In the genomic region with DNA sequence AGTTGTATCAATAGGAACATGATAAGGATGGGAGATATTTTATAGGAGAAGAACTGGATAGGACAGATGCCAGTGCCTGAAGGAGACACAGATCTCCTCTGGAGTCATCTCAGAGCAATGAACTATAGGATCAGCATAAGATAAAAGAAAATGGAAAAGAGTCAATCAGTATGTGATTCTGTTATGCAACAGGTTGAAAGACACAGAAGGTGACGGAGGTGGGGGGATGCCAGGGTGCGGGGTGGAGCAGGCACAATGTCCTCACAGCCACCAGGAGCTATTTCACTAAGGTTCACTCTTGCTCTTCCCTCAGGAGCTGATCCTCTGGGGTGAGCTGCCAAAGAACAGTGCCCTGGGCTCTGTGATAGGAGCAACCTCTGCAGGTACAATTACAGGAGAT, we compare ENCODE assay signal across 2 cellular contexts.
TF ChIP-seq lines count a peak whose summit lies in the region.

No MANE protein-coding gene starts in this region.

TF ChIP-seq in GM23338, 12 proteins besides CTCF, POLR2A, EP300 and RAD21 (continued from another document):
- TF ChIP-seq, protein P1, sequence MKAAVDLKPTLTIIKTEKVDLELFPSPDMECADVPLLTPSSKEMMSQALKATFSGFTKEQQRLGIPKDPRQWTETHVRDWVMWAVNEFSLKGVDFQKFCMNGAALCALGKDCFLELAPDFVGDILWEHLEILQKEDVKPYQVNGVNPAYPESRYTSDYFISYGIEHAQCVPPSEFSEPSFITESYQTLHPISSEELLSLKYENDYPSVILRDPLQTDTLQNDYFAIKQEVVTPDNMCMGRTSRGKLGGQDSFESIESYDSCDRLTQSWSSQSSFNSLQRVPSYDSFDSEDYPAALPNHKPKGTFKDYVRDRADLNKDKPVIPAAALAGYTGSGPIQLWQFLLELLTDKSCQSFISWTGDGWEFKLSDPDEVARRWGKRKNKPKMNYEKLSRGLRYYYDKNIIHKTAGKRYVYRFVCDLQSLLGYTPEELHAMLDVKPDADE (IDR thresholded peaks at IDR 0.05) = no peak
- TF ChIP-seq JUNB (IDR thresholded peaks at IDR 0.05; ENCODE audit: unreplicated experiment) (no peak), CREB1 (CRISPR knock-in tag; IDR thresholded peaks at IDR 0.05; ENCODE audit: low read depth) (no peak), POLR2AphosphoS5 (IDR thresholded peaks at IDR 0.05; ENCODE audit: low read depth) (no peak), STAT1 (IDR thresholded peaks at IDR 0.05; ENCODE audit: unreplicated experiment) (no peak), NANOG (IDR thresholded peaks at IDR 0.05; ENCODE audit: borderline replicate concordance) (no peak), ZNF331 (CRISPR knock-in tag; IDR thresholded peaks at IDR 0.05; ENCODE audit: low read depth) (no peak), EZH2phosphoT487 (IDR thresholded peaks at IDR 0.05; ENCODE audit: unreplicated experiment) (no peak)
- TF ChIP-seq, protein P2, sequence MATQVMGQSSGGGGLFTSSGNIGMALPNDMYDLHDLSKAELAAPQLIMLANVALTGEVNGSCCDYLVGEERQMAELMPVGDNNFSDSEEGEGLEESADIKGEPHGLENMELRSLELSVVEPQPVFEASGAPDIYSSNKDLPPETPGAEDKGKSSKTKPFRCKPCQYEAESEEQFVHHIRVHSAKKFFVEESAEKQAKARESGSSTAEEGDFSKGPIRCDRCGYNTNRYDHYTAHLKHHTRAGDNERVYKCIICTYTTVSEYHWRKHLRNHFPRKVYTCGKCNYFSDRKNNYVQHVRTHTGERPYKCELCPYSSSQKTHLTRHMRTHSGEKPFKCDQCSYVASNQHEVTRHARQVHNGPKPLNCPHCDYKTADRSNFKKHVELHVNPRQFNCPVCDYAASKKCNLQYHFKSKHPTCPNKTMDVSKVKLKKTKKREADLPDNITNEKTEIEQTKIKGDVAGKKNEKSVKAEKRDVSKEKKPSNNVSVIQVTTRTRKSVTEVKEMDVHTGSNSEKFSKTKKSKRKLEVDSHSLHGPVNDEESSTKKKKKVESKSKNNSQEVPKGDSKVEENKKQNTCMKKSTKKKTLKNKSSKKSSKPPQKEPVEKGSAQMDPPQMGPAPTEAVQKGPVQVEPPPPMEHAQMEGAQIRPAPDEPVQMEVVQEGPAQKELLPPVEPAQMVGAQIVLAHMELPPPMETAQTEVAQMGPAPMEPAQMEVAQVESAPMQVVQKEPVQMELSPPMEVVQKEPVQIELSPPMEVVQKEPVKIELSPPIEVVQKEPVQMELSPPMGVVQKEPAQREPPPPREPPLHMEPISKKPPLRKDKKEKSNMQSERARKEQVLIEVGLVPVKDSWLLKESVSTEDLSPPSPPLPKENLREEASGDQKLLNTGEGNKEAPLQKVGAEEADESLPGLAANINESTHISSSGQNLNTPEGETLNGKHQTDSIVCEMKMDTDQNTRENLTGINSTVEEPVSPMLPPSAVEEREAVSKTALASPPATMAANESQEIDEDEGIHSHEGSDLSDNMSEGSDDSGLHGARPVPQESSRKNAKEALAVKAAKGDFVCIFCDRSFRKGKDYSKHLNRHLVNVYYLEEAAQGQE (IDR thresholded peaks at IDR 0.05; ENCODE audit: unreplicated experiment) = no peak
- TF ChIP-seq, protein P3, sequence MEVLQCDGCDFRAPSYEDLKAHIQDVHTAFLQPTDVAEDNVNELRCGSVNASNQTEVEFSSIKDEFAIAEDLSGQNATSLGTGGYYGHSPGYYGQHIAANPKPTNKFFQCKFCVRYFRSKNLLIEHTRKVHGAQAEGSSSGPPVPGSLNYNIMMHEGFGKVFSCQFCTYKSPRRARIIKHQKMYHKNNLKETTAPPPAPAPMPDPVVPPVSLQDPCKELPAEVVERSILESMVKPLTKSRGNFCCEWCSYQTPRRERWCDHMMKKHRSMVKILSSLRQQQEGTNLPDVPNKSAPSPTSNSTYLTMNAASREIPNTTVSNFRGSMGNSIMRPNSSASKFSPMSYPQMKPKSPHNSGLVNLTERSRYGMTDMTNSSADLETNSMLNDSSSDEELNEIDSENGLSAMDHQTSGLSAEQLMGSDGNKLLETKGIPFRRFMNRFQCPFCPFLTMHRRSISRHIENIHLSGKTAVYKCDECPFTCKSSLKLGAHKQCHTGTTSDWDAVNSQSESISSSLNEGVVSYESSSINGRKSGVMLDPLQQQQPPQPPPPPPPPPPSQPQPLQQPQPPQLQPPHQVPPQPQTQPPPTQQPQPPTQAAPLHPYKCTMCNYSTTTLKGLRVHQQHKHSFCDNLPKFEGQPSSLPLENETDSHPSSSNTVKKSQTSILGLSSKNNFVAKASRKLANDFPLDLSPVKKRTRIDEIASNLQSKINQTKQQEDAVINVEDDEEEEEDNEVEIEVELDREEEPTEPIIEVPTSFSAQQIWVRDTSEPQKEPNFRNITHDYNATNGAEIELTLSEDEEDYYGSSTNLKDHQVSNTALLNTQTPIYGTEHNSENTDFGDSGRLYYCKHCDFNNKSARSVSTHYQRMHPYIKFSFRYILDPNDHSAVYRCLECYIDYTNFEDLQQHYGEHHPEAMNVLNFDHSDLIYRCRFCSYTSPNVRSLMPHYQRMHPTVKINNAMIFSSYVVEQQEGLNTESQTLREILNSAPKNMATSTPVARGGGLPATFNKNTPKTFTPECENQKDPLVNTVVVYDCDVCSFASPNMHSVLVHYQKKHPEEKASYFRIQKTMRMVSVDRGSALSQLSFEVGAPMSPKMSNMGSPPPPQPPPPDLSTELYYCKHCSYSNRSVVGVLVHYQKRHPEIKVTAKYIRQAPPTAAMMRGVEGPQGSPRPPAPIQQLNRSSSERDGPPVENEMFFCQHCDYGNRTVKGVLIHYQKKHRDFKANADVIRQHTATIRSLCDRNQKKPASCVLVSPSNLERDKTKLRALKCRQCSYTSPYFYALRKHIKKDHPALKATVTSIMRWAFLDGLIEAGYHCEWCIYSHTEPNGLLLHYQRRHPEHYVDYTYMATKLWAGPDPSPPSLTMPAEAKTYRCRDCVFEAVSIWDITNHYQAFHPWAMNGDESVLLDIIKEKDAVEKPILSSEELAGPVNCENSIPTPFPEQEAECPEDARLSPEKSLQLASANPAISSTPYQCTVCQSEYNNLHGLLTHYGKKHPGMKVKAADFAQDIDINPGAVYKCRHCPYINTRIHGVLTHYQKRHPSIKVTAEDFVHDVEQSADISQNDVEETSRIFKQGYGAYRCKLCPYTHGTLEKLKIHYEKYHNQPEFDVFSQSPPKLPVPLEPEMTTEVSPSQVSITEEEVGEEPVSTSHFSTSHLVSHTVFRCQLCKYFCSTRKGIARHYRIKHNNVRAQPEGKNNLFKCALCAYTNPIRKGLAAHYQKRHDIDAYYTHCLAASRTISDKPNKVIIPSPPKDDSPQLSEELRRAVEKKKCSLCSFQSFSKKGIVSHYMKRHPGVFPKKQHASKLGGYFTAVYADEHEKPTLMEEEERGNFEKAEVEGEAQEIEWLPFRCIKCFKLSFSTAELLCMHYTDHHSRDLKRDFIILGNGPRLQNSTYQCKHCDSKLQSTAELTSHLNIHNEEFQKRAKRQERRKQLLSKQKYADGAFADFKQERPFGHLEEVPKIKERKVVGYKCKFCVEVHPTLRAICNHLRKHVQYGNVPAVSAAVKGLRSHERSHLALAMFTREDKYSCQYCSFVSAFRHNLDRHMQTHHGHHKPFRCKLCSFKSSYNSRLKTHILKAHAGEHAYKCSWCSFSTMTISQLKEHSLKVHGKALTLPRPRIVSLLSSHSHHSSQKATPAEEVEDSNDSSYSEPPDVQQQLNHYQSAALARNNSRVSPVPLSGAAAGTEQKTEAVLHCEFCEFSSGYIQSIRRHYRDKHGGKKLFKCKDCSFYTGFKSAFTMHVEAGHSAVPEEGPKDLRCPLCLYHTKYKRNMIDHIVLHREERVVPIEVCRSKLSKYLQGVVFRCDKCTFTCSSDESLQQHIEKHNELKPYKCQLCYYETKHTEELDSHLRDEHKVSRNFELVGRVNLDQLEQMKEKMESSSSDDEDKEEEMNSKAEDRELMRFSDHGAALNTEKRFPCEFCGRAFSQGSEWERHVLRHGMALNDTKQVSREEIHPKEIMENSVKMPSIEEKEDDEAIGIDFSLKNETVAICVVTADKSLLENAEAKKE (CRISPR knock-in tag; IDR thresholded peaks at IDR 0.05) = no peak
TF ChIP-seq in GM23338: peak in this region for 0.

TF ChIP-seq in IMR-90, 13 proteins besides CTCF, POLR2A, EP300 and RAD21 (continued from another document):
- TF ChIP-seq, protein P4, sequence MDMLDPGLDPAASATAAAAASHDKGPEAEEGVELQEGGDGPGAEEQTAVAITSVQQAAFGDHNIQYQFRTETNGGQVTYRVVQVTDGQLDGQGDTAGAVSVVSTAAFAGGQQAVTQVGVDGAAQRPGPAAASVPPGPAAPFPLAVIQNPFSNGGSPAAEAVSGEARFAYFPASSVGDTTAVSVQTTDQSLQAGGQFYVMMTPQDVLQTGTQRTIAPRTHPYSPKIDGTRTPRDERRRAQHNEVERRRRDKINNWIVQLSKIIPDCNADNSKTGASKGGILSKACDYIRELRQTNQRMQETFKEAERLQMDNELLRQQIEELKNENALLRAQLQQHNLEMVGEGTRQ (IDR thresholded peaks at IDR 0.05; ENCODE audit: low read depth, low read length) = no peak
- TF ChIP-seq BHLHE40 (IDR thresholded peaks at IDR 0.05; ENCODE audit: low read depth, low read length) (no peak), FOS (IDR thresholded peaks at IDR 0.05; ENCODE audit: low read depth, low read length) (no peak), MAFK (IDR thresholded peaks at IDR 0.05; ENCODE audit: low read depth, low read length) (no peak), RCOR1 (IDR thresholded peaks at IDR 0.05; ENCODE audit: insufficient replicate concordance, low read length) (no peak), CHD1 (IDR thresholded peaks at IDR 0.05; ENCODE audit: low read depth, low read length) (no peak), RFX5 (IDR thresholded peaks at IDR 0.05; ENCODE audit: low read depth, low read length) (no peak), MXI1 (IDR thresholded peaks at IDR 0.05; ENCODE audit: borderline replicate concordance, low read depth, low read length) (no peak), CEBPB (IDR thresholded peaks at IDR 0.05; ENCODE audit: low read depth, low read length) (no peak), MAZ (IDR thresholded peaks at IDR 0.05; ENCODE audit: borderline replicate concordance, low read depth, low read length) (no peak)
- TF ChIP-seq, protein P5, sequence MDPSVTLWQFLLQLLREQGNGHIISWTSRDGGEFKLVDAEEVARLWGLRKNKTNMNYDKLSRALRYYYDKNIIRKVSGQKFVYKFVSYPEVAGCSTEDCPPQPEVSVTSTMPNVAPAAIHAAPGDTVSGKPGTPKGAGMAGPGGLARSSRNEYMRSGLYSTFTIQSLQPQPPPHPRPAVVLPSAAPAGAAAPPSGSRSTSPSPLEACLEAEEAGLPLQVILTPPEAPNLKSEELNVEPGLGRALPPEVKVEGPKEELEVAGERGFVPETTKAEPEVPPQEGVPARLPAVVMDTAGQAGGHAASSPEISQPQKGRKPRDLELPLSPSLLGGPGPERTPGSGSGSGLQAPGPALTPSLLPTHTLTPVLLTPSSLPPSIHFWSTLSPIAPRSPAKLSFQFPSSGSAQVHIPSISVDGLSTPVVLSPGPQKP (IDR thresholded peaks at IDR 0.05; ENCODE audit: borderline replicate concordance, low read depth, low read length) = no peak
